8 cellular contexts compared by ENCODE assay signal in the genomic region with DNA sequence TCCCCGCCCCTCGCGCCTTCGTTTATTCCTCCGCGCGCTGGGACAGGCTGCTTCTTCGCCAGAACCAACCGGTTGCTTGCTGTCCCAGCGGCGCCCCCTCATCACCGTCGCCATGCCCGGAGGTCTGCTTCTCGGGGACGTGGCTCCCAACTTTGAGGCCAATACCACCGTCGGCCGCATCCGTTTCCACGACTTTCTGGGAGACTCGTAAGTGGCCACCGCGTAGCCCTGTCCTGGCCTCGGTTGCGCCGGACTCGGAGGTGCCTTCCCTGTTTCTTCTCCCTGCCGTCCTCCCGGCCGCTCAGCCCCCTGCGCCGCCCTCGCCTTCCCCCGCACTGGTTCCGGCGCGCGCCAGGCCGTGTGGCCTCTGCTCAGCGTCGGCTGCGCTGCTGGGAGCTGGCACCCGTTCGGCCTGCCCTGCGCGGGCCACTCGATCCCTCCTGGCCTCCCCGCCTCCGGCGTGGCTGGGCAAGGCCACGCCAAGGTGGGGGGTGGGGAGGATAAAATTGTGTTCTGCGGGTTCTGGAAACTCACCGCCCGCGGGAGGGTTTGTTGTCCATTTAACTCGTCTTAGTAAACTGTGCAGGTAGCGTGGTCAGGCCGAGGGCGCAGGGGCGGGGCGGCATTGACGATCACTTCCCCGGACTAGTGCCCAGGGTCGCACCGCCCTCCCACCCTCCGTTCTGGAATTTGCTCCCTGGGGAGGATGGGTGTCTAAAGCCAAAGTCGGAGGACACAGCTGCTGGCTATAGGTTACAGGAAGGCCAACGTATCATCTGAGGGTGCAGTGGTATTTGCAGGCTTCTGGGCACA. TPM values are rescaled to one million over a fixed set of nuclear protein-coding genes. Genes with fewer than 3 reads are reported as not detected.
A peak's percentile ranks its signal among the peaks of the same experiment; 100 is the strongest.
DNase-seq lines count a peak whose midpoint lies in the region; ATAC-seq and TF ChIP-seq lines count a peak whose summit lies in the region.

A gene with protein sequence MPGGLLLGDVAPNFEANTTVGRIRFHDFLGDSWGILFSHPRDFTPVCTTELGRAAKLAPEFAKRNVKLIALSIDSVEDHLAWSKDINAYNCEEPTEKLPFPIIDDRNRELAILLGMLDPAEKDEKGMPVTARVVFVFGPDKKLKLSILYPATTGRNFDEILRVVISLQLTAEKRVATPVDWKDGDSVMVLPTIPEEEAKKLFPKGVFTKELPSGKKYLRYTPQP (plus strand): TSS at position 50 of the 813 bp plus-strand sequence. CDS start 63 bp downstream, at position 113.

- H3K4me2 ChIP-seq in OCI-LY7 (ENCODE audit: low read length), result peak within 1 kb of the TSS; percentile 99

- peak within 1 kb of the TSS; percentile 99 for H3K4me3 ChIP-seq in OCI-LY7 (ENCODE audit: low read depth, low read length, poor library complexity, severe bottlenecking)
- H3K4me3 ChIP-seq in gastroesophageal sphincter, result peak within 1 kb of the TSS; percentile 93 to 99
- peak within 1 kb of the TSS; percentile 90 to 95 for H3K4me3 ChIP-seq in neutrophil (ENCODE audit: low read depth in 1 of 2, low read length in 1 of 2)

- peak within 1 kb of the TSS; percentile 63 for H3K27ac ChIP-seq in OCI-LY7 (ENCODE audit: low read depth, low read length, poor library complexity, severe bottlenecking)
- peak within 1 kb of the TSS; percentile 99 for H3K27ac ChIP-seq in gastroesophageal sphincter
- H3K27ac ChIP-seq in neutrophil, result peak within 1 kb of the TSS; percentile 95

- DNase-seq in DMS 273 (lab: John Stamatoyannopoulos, UW; ENCODE audit: unreplicated experiment) (peak; percentile 97), OCI-LY7 (ENCODE audit: low spot score) (peak; percentile 92), NCI-H1048 (lab: John Stamatoyannopoulos, UW) (no peak)
- DNase-seq in activated naive CD4-positive, alpha-beta T cell treated with anti-CD3 and anti-CD28 coated beads, Interleukin-2, amount 50 U/mL, for 72 hours (ENCODE audit: low spot score in 2 of 2), result peak in 1 of 2 donors; percentile 84

- peak within 1 kb of the TSS; percentile 70 to 92 for H3K27ac Mint-ChIP-seq in activated naive CD4-positive, alpha-beta T cell treated with anti-CD3 and anti-CD28 coated beads, Interleukin-2, amount 50 U/mL, for 72 hours

- CTCF ChIA-PET in OCI-LY7 (lab: Charles Lee; ENCODE audit: unreplicated experiment), result interaction anchor here (0.6 kb wide), 1 partner anchor 14 kb away, joined by 3 read pairs; no protein-coding TSS in a partner anchor

- BruUV-seq in OCI-LY7 (replicated peaks; lab: Mats Ljungman, UMichigan), result no TSS peak

- peaks cover 35% of the 10 kb centered on the region for H3K79me2 ChIP-seq in OCI-LY7 (ENCODE audit: insufficient read depth, low read depth, low read length)

- no peaks in the 10 kb centered on the region for H3K9me3 Mint-ChIP-seq in activated naive CD4-positive, alpha-beta T cell treated with anti-CD3 and anti-CD28 coated beads, Interleukin-2, amount 50 U/mL, for 72 hours

- H3K36me3 ChIP-seq in OCI-LY7 (ENCODE audit: insufficient read depth, low read length) (peaks cover 47% of the 10 kb centered on the region), gastroesophageal sphincter (peaks cover 10 to 32% of the 10 kb centered on the region in 2 donors), neutrophil (peaks cover 14% of the 10 kb centered on the region)

- WGBS in gastroesophageal sphincter (ENCODE audit: low coverage in 1 of 2), 2 donors, result 0% methylated on average over 4 to 8 of the region's 69 CpGs

- TF ChIP-seq POLR2A in gastroesophageal sphincter (IDR thresholded peaks at IDR 0.05), result peak; percentile 82 to 87

- intact Hi-C loops in OCI-LY7 (cut with micrococcal nuclease; ENCODE audit: unreplicated experiment), result loop anchor here (1.0 to 5.0 kb wide), 4 partner anchors 47 to 659 kb away; a partner anchor contains a TSS

- H3K27me3 ChIP-seq in gastroesophageal sphincter (no peaks in the 10 kb centered on the region), neutrophil (no peaks in the 10 kb centered on the region)

- no peak for TF ChIP-seq CTCF in OCI-LY7 (conservative IDR thresholded peaks at IDR 0.05; ENCODE audit: low read length)
- peak in 2 of 4 experiments; percentile 23 to 24 for TF ChIP-seq CTCF in gastroesophageal sphincter (IDR thresholded peaks at IDR 0.05)
- peak; percentile 11 for TF ChIP-seq CTCF in neutrophil (IDR thresholded peaks at IDR 0.05)

- H4K20me1 ChIP-seq in OCI-LY7 (ENCODE audit: insufficient read depth, low read length), result peaks cover 14% of the 10 kb centered on the region; the same call in 1 of the 2 replicates

- ATAC-seq in GM19467 (IDR thresholded peaks at IDR 0.05; ENCODE audit: unreplicated experiment), result peak; percentile 42
- ATAC-seq in HG03565 (IDR thresholded peaks at IDR 0.05; ENCODE audit: unreplicated experiment), result peak; percentile 20
- peak; percentile 28 to 33 for ATAC-seq in activated naive CD4-positive, alpha-beta T cell treated with anti-CD3 and anti-CD28 coated beads, Interleukin-2, amount 50 U/mL, for 72 hours
- peak; percentile 44 for ATAC-seq in gastroesophageal sphincter

- H3K4me1 ChIP-seq in OCI-LY7 (ENCODE audit: insufficient read depth, low read length, poor library complexity, severe bottlenecking), result peaks cover 30% of the 10 kb centered on the region
- H3K4me1 ChIP-seq in gastroesophageal sphincter, result peaks cover 5 to 81% (median 33%) of the 10 kb centered on the region in 3 donors
- H3K4me1 ChIP-seq in neutrophil (ENCODE audit: control insufficient read depth in 1 of 2, insufficient read depth in 1 of 2, low read depth in 1 of 2, low read length in 1 of 2), result peaks cover 40 to 53% of the 10 kb centered on the region in 2 experiments

- H3K36me3 Mint-ChIP-seq in activated naive CD4-positive, alpha-beta T cell treated with anti-CD3 and anti-CD28 coated beads, Interleukin-2, amount 50 U/mL, for 72 hours, result peaks cover 20 to 38% of the 10 kb centered on the region in 2 donors

- H3K9me3 ChIP-seq in OCI-LY7 (ENCODE audit: low read length) (no peaks in the 10 kb centered on the region), gastroesophageal sphincter (no peaks in the 10 kb centered on the region), neutrophil (no peaks in the 10 kb centered on the region)

- TF ChIP-seq EP300 in gastroesophageal sphincter (IDR thresholded peaks at IDR 0.05), result no peak

- POLR2A ChIA-PET in OCI-LY7 (lab: Charles Lee), result interaction anchor here (0.5 to 2.2 kb wide), 7 partner anchors 10 to 365 kb away, joined by 3 to 6 read pairs (median 3); no protein-coding TSS in a partner anchor

- H3K9me2 ChIP-seq in OCI-LY7 (ENCODE audit: insufficient read depth, low read length), result no peaks in the 10 kb centered on the region

- H2AFZ ChIP-seq in OCI-LY7 (ENCODE audit: low read length), result peak within 1 kb of the TSS; percentile 99

RNA-seq across cellular contexts. Expression of the gene that starts here (rescaled TPM):
- total RNA-seq in OCI-LY7 (2014; rRNA removed; shearing (Covaris generic)), result 87.4 and 109 TPM in 2 replicates
- 144 and 148 TPM in 2 replicates for total RNA-seq in OCI-LY7 (2022)
- 100 to 1,000 TPM; 123 to 180 TPM for total RNA-seq in activated naive CD4-positive, alpha-beta T cell treated with anti-CD3 and anti-CD28 coated beads, Interleukin-2, amount 50 U/mL, for 72 hours
- 100 to 1,000 TPM; 332 to 411 (median 384) TPM for total RNA-seq in gastroesophageal sphincter
